Comparison of ENCODE assay signal across 9 cellular contexts in the genomic region with DNA sequence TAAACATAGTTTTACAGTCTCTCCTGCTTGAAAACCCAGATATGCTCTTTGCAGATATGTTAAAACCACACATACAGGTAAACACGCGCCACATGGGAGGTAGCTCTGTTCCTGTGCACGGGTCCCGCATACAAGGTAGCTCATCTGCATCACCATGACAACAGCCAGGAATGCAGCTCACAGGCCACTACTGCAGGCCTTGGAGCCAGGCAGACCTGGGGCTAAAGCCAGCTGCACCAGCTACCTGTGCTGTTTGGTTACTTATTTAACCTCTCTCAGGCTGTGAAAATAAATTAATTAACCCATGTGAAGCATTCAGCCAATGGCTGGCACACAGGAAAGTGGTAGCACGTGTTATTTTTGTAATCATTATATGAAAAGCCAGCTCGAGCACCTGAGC.
DNase-seq lines count a peak whose midpoint lies in the region; ATAC-seq and TF ChIP-seq lines count a peak whose summit lies in the region.
"Had no signal": no experiment of that assay in that cellular context is flagged by ENCODE, and none has a peak within 500 bp of the region (broad histone marks: within the 10 kb centered on the region; RNA-seq: fewer than 3 reads in every experiment).

No MANE protein-coding gene starts in this region.

- H3K27ac ChIP-seq in IMR-90 (ENCODE audit: insufficient read depth, low read length) (peak overlapping the region; percentile 95), upper lobe of left lung (peak overlapping the region in 2 of 4 donors; percentile 67 to 71)

- H2BK5ac ChIP-seq in IMR-90 (ENCODE audit: low read depth, low read length, poor library complexity, severe bottlenecking): peak overlapping the region; percentile 96

- intact Hi-C loops in IMR-90 (cut with micrococcal nuclease): no loop called here

- H3K9me3 ChIP-seq in IMR-90 (ENCODE audit: control insufficient read depth, insufficient read depth, low read length): peaks cover 4% of the 10 kb centered on the region; the same call in 1 of the 2 replicates
- H3K9me3 ChIP-seq in upper lobe of left lung: no peaks in the 10 kb centered on the region

- TF ChIP-seq POLR2A in IMR-90 (IDR thresholded peaks at IDR 0.05; ENCODE audit: low read depth, low read length) (no peak), Raji (IDR thresholded peaks at IDR 0.05; ENCODE audit: insufficient read depth, low read depth, low read length) (peak; percentile 40; the same call in 1 of the 2 replicates), upper lobe of left lung (IDR thresholded peaks at IDR 0.05) (no peak)

- H4K5ac ChIP-seq in IMR-90 (ENCODE audit: low read depth, low read length): peak overlapping the region; percentile 47

- H4K8ac ChIP-seq in IMR-90 (ENCODE audit: low read depth in 2 of 2, low read length in 2 of 2): peak overlapping the region; percentile 85 to 86

- peak overlapping the region; percentile 96 for H2BK20ac ChIP-seq in IMR-90 (ENCODE audit: low read depth, low read length)

- no peak for TF ChIP-seq EP300 in upper lobe of left lung (IDR thresholded peaks at IDR 0.05)

- peak overlapping the region; percentile 16; the same call in 1 of the 2 replicates for H3K9ac ChIP-seq in IMR-90 (ENCODE audit: low read depth, low read length)

- peak overlapping the region; percentile 94 for H4K91ac ChIP-seq in IMR-90 (ENCODE audit: insufficient read depth, low read depth, low read length)

- TF ChIP-seq RAD21 in IMR-90 (IDR thresholded peaks at IDR 0.05; ENCODE audit: low read length): no peak

- BruUV-seq in IMR-90 (replicated peaks; lab: Mats Ljungman, UMichigan): no TSS peak

- peak overlapping the region; percentile 22 for H2AK9ac ChIP-seq in IMR-90 (replicated peaks; ENCODE audit: low read depth, low read length, poor library complexity)

- H3K4me1 ChIP-seq in IMR-90 (ENCODE audit: control insufficient read depth, insufficient read depth, low read length) (peaks cover 28% of the 10 kb centered on the region), upper lobe of left lung (peaks cover 20 to 32% (median 21%) of the 10 kb centered on the region in 4 donors)

- dilution Hi-C loops in IMR-90 (cut with HindIII; ENCODE audit: low sequenced_read_pairs, unreplicated experiment): no loop called here

- peak overlapping the region; percentile 96 for H2BK120ac ChIP-seq in IMR-90 (ENCODE audit: low read depth, low read length)

- peak overlapping the region; percentile 75; the same call in 2 of the 3 replicates for H2BK15ac ChIP-seq in IMR-90 (ENCODE audit: low read depth, low read length)

- in situ Hi-C loops in IMR-90 (cut with MboI; ENCODE audit: low sequenced_read_pairs): no loop called here

- peak overlapping the region; percentile 87 for H3K18ac ChIP-seq in IMR-90 (ENCODE audit: low read depth, low read length)

- H4K20me1 ChIP-seq in IMR-90 (ENCODE audit: insufficient read depth, low read length): no peaks in the 10 kb centered on the region

- peak overlapping the region; percentile 83 for H3K14ac ChIP-seq in IMR-90 (replicated peaks; ENCODE audit: low read depth, low read length)

- WGBS in IMR-90 (ENCODE audit: extremely low coverage in 2 of 2, insufficient read length in 1 of 2), 2 experiments: 39% methylated on average over 4 of the region's 6 CpGs; no CpG with 5 or more reads in 1 of the 2 experiments
- WGBS in upper lobe of left lung, 2 donors: 46 to 70% methylated on average over 6 of the region's 6 CpGs

- CTCF ChIA-PET in IMR-90 (lab: Yijun Ruan, JAX): no interaction called here

- H3K36me3 ChIP-seq in IMR-90 (ENCODE audit: control insufficient read depth, insufficient read depth, low read length) (no peaks in the 10 kb centered on the region), upper lobe of left lung (no peaks in the 10 kb centered on the region)

- no peaks in the 10 kb centered on the region for H3K27me3 ChIP-seq in IMR-90 (ENCODE audit: control insufficient read depth, insufficient read depth, low read length)
- no peaks in the 10 kb centered on the region for H3K27me3 ChIP-seq in upper lobe of left lung

- no peak overlapping the region for H3K4me3 ChIP-seq in IMR-90 (ENCODE audit: insufficient read depth, low read depth, low read length)
- H3K4me3 ChIP-seq in upper lobe of left lung: no peak overlapping the region

- H2AFZ ChIP-seq in IMR-90 (replicated peaks; ENCODE audit: low read length, poor library complexity): peak overlapping the region; percentile 67

- H2AK5ac ChIP-seq in IMR-90 (ENCODE audit: low read depth, low read length): peak overlapping the region; percentile 99

- POLR2A ChIA-PET in IMR-90 (lab: Charles Lee; ENCODE audit: unreplicated experiment): interaction anchor here (0.7 kb wide), 1 partner anchor 1146 kb away, joined by 3 read pairs; no protein-coding TSS in a partner anchor

- no peak for DNase-seq in IMR-90
- DNase-seq in left kidney (ENCODE audit: low read depth, low spot score): peak; percentile 90
- DNase-seq in upper lobe of left lung: peak in 1 of 2 donors; percentile 50
- DNase-seq in A172 (ENCODE audit: low spot score): no peak
- no peak for DNase-seq in amygdala (lab: John Stamatoyannopoulos, UW)
- DNase-seq: activated CD8-positive, alpha-beta T cell treated with anti-CD3 and anti-CD28 coated beads, Interleukin-2, amount 10 ng/mL, durations not matched to agents 7 days and 5 days had no signal

- peak overlapping the region; percentile 95 for H3K4ac ChIP-seq in IMR-90 (ENCODE audit: low read depth, low read length)

- peak overlapping the region; percentile 40 for H3K56ac ChIP-seq in IMR-90 (ENCODE audit: extremely low read depth, insufficient read depth, low read length)

- no peak for TF ChIP-seq CTCF in IMR-90 (conservative IDR thresholded peaks at IDR 0.05; ENCODE audit: low read depth, low read length)
- no peak for TF ChIP-seq CTCF in upper lobe of left lung (IDR thresholded peaks at IDR 0.05)

- ATAC-seq in IMR-90 (ENCODE audit: low read depth) (peak; percentile 10), upper lobe of left lung (ENCODE audit: low FRiP score in 2 of 2) (peak; percentile 58 to 93), GM21526 (IDR thresholded peaks at IDR 0.05; ENCODE audit: low FRiP score, unreplicated experiment) (no peak)
- ATAC-seq: activated CD8-positive, alpha-beta T cell treated with anti-CD3 and anti-CD28 coated beads, Interleukin-2, amount 10 ng/mL, durations not matched to agents 7 days and 5 days; HCT116 had no signal

- peak overlapping the region; percentile 60 for H3K23ac ChIP-seq in IMR-90 (ENCODE audit: low read depth, low read length)

- H3K9me1 ChIP-seq in IMR-90 (ENCODE audit: insufficient read depth, low read length): peaks cover 11% of the 10 kb centered on the region

- peak overlapping the region; percentile 7; the same call in 1 of the 2 replicates for H3K4me2 ChIP-seq in IMR-90 (ENCODE audit: low read depth, low read length)

- no peaks in the 10 kb centered on the region for H3K79me1 ChIP-seq in IMR-90 (ENCODE audit: low read depth in 1 of 2, low read length in 2 of 2)

TF ChIP-seq in IMR-90, 13 proteins besides CTCF, POLR2A, EP300 and RAD21:
- TF ChIP-seq NFE2L2 (IDR thresholded peaks at IDR 0.05; ENCODE audit: low read depth, low read length): no peak
- no peak for TF ChIP-seq RCOR1 (IDR thresholded peaks at IDR 0.05; ENCODE audit: insufficient replicate concordance, low read length)
- no peak for TF ChIP-seq BHLHE40 (IDR thresholded peaks at IDR 0.05; ENCODE audit: low read depth, low read length)
- TF ChIP-seq, protein P1, sequence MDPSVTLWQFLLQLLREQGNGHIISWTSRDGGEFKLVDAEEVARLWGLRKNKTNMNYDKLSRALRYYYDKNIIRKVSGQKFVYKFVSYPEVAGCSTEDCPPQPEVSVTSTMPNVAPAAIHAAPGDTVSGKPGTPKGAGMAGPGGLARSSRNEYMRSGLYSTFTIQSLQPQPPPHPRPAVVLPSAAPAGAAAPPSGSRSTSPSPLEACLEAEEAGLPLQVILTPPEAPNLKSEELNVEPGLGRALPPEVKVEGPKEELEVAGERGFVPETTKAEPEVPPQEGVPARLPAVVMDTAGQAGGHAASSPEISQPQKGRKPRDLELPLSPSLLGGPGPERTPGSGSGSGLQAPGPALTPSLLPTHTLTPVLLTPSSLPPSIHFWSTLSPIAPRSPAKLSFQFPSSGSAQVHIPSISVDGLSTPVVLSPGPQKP (IDR thresholded peaks at IDR 0.05; ENCODE audit: borderline replicate concordance, low read depth, low read length): no peak
- no peak for TF ChIP-seq FOS (IDR thresholded peaks at IDR 0.05; ENCODE audit: low read depth, low read length)
- no peak for TF ChIP-seq SMC3 (IDR thresholded peaks at IDR 0.05; ENCODE audit: low read depth, low read length)
- no peak for TF ChIP-seq MAZ (IDR thresholded peaks at IDR 0.05; ENCODE audit: borderline replicate concordance, low read depth, low read length)
- no peak for TF ChIP-seq CHD1 (IDR thresholded peaks at IDR 0.05; ENCODE audit: low read depth, low read length)
- TF ChIP-seq MXI1 (IDR thresholded peaks at IDR 0.05; ENCODE audit: borderline replicate concordance, low read depth, low read length): no peak
- TF ChIP-seq MAFK (IDR thresholded peaks at IDR 0.05; ENCODE audit: low read depth, low read length): no peak
- no peak for TF ChIP-seq CEBPB (IDR thresholded peaks at IDR 0.05; ENCODE audit: low read depth, low read length)
- no peak for TF ChIP-seq RFX5 (IDR thresholded peaks at IDR 0.05; ENCODE audit: low read depth, low read length)
- TF ChIP-seq, protein P2, sequence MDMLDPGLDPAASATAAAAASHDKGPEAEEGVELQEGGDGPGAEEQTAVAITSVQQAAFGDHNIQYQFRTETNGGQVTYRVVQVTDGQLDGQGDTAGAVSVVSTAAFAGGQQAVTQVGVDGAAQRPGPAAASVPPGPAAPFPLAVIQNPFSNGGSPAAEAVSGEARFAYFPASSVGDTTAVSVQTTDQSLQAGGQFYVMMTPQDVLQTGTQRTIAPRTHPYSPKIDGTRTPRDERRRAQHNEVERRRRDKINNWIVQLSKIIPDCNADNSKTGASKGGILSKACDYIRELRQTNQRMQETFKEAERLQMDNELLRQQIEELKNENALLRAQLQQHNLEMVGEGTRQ (IDR thresholded peaks at IDR 0.05; ENCODE audit: low read depth, low read length): no peak
TF ChIP-seq in IMR-90: peak in this region for 0.
